ENCODE assay signal across 1 cellular context in the genomic region with DNA sequence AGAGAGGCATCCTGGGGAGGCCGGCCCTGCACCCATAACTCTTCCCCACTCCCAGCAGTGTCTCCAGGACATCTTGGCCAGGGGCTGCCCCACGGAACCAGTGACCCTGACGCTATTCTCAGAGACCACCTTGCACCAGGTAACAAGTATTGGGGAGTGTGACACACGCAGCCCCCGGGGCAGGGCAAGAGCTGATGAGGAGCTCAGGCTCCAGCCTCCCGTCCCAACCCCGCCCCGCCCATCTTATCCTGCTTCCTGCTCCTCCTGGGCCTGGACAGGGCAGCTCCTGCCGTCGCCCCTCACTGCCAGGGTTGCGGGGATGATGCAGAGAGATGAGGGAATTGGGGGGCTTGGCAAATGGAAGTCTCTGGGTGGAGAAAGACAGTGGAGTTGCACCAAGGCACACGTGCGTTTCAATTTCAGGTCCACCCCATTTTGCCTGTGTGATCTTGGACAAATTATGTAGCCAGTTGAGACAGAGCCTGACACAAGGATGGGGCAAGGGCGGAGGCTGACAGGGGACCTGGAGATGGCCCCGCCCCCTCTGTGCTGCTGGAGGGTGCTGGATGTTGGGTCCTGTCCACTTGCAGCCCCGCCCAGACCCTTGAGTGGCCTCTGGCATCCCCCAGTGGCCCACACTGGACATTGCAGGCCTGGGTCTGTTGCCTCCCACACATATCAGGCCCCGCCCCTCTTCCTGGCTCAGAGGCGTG.
TF ChIP-seq lines count a peak whose summit lies in the region.

No MANE protein-coding gene starts in this region.

TF ChIP-seq in HepG2, 621 proteins besides CTCF, POLR2A, EP300 and RAD21 (continued from another document and continues in another):
- TF ChIP-seq, protein P1, sequence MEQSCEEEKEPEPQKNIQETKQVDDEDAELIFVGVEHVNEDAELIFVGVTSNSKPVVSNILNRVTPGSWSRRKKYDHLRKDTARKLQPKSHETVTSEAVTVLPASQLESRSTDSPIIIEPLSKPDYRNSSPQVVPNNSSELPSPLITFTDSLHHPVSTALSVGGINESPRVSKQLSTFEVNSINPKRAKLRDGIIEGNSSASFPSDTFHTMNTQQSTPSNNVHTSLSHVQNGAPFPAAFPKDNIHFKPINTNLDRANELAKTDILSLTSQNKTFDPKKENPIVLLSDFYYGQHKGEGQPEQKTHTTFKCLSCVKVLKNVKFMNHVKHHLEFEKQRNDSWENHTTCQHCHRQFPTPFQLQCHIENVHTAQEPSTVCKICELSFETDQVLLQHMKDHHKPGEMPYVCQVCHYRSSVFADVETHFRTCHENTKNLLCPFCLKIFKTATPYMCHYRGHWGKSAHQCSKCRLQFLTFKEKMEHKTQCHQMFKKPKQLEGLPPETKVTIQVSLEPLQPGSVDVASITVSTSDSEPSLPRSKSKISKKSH (CRISPR knock-in tag; IDR thresholded peaks at IDR 0.05; ENCODE audit: borderline replicate concordance): peak; percentile 69; the same call in 1 of the 2 replicates
- TF ChIP-seq NRL (CRISPR knock-in tag; IDR thresholded peaks at IDR 0.05; ENCODE audit: borderline replicate concordance) (peak; percentile 65; the same call in 1 of the 2 replicates), ZNF747 (CRISPR knock-in tag; IDR thresholded peaks at IDR 0.05; ENCODE audit: borderline replicate concordance) (0 out of 2 replicates have a peak, but pooled peaks have one; percentile 39), EED (CRISPR knock-in tag; IDR thresholded peaks at IDR 0.05) (peak; percentile 69; the same call in 1 of the 2 replicates), ZNF33A (CRISPR knock-in tag; IDR thresholded peaks at IDR 0.05; ENCODE audit: borderline replicate concordance) (no peak), ZNF431 (CRISPR knock-in tag; IDR thresholded peaks at IDR 0.05; ENCODE audit: borderline replicate concordance, low read depth) (no peak), ZNF850 (CRISPR knock-in tag; conservative IDR thresholded peaks at IDR 0.05) (no peak), CREB1 (IDR thresholded peaks at IDR 0.05) (no peak), CREB1 (CRISPR knock-in tag; IDR thresholded peaks at IDR 0.05) (no peak), ZNF101 (CRISPR knock-in tag; IDR thresholded peaks at IDR 0.05; ENCODE audit: borderline replicate concordance, low read depth) (no peak), RXRB (CRISPR knock-in tag; IDR thresholded peaks at IDR 0.05; ENCODE audit: borderline replicate concordance) (no peak; the same call in 1 of the 2 replicates), ZNF580 (CRISPR knock-in tag; IDR thresholded peaks at IDR 0.05; ENCODE audit: borderline replicate concordance, low read depth) (no peak), FOXJ3 (CRISPR knock-in tag; IDR thresholded peaks at IDR 0.05; ENCODE audit: borderline replicate concordance) (no peak), ZNF674 (CRISPR knock-in tag; IDR thresholded peaks at IDR 0.05; ENCODE audit: low read depth) (no peak), ZNF607 (CRISPR knock-in tag; IDR thresholded peaks at IDR 0.05; ENCODE audit: borderline replicate concordance) (no peak), IRF2 (CRISPR knock-in tag; IDR thresholded peaks at IDR 0.05) (peak; percentile 55; the same call in 1 of the 2 replicates), ZFY (CRISPR knock-in tag; IDR thresholded peaks at IDR 0.05) (peak; percentile 16; the same call in 1 of the 2 replicates), SP4 (CRISPR knock-in tag; IDR thresholded peaks at IDR 0.05) (peak; percentile 52; the same call in 1 of the 2 replicates), ETV5 (CRISPR knock-in tag; IDR thresholded peaks at IDR 0.05; ENCODE audit: borderline replicate concordance) (peak; percentile 34; the same call in 1 of the 2 replicates), TEAD2 (CRISPR knock-in tag; IDR thresholded peaks at IDR 0.05) (no peak), ZNF207 (IDR thresholded peaks at IDR 0.05; ENCODE audit: borderline replicate concordance) (no peak), ZBTB3 (CRISPR knock-in tag; IDR thresholded peaks at IDR 0.05; ENCODE audit: borderline replicate concordance, low read depth) (no peak), TBX3 (IDR thresholded peaks at IDR 0.05; ENCODE audit: borderline replicate concordance) (no peak), ZNF558 (CRISPR knock-in tag; IDR thresholded peaks at IDR 0.05; ENCODE audit: borderline replicate concordance) (no peak), ZNF768 (CRISPR knock-in tag; IDR thresholded peaks at IDR 0.05) (0 out of 2 replicates have a peak, but pooled peaks have one; percentile 18), ZSCAN12 (CRISPR knock-in tag; IDR thresholded peaks at IDR 0.05) (no peak), IRX3 (CRISPR knock-in tag; IDR thresholded peaks at IDR 0.05; ENCODE audit: borderline replicate concordance, low read depth) (no peak), ZNF326 (CRISPR knock-in tag; IDR thresholded peaks at IDR 0.05; ENCODE audit: borderline replicate concordance) (no peak), ZSCAN25 (CRISPR knock-in tag; IDR thresholded peaks at IDR 0.05) (0 out of 2 replicates have a peak, but pooled peaks have one; percentile 39), MIER2 (CRISPR knock-in tag; IDR thresholded peaks at IDR 0.05) (no peak), FOXC1 (CRISPR knock-in tag; IDR thresholded peaks at IDR 0.05; ENCODE audit: borderline replicate concordance) (no peak), PCBP2 (optimal IDR thresholded peaks at IDR 0.05; ENCODE audit: low read depth, low read length, poor library complexity, severe bottlenecking) (no peak), MXI1 (IDR thresholded peaks at IDR 0.05; ENCODE audit: borderline replicate concordance, low read depth, low read length) (peak; percentile 21; the same call in 1 of the 3 replicates), THRA (CRISPR knock-in tag; IDR thresholded peaks at IDR 0.05; ENCODE audit: borderline replicate concordance) (0 out of 2 replicates have a peak, but pooled peaks have one; percentile 39), SUZ12 (IDR thresholded peaks at IDR 0.05; ENCODE audit: low read depth, low read length) (no peak), GATAD2A (CRISPR knock-in tag; IDR thresholded peaks at IDR 0.05) (peak; percentile 12; the same call in 1 of the 2 replicates), ZNF564 (CRISPR knock-in tag; IDR thresholded peaks at IDR 0.05) (no peak)
- TF ChIP-seq, protein P2, sequence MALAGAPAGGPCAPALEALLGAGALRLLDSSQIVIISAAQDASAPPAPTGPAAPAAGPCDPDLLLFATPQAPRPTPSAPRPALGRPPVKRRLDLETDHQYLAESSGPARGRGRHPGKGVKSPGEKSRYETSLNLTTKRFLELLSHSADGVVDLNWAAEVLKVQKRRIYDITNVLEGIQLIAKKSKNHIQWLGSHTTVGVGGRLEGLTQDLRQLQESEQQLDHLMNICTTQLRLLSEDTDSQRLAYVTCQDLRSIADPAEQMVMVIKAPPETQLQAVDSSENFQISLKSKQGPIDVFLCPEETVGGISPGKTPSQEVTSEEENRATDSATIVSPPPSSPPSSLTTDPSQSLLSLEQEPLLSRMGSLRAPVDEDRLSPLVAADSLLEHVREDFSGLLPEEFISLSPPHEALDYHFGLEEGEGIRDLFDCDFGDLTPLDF (CRISPR knock-in tag; IDR thresholded peaks at IDR 0.05): no peak
- TF ChIP-seq, protein P3, sequence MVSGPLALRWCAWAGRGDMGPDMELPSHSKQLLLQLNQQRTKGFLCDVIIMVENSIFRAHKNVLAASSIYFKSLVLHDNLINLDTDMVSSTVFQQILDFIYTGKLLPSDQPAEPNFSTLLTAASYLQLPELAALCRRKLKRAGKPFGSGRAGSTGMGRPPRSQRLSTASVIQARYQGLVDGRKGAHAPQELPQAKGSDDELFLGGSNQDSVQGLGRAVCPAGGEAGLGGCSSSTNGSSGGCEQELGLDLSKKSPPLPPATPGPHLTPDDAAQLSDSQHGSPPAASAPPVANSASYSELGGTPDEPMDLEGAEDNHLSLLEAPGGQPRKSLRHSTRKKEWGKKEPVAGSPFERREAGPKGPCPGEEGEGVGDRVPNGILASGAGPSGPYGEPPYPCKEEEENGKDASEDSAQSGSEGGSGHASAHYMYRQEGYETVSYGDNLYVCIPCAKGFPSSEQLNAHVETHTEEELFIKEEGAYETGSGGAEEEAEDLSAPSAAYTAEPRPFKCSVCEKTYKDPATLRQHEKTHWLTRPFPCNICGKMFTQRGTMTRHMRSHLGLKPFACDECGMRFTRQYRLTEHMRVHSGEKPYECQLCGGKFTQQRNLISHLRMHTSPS (CRISPR knock-in tag; IDR thresholded peaks at IDR 0.05; ENCODE audit: low read depth): peak; percentile 21; the same call in 1 of the 2 replicates
- TF ChIP-seq, protein P4, sequence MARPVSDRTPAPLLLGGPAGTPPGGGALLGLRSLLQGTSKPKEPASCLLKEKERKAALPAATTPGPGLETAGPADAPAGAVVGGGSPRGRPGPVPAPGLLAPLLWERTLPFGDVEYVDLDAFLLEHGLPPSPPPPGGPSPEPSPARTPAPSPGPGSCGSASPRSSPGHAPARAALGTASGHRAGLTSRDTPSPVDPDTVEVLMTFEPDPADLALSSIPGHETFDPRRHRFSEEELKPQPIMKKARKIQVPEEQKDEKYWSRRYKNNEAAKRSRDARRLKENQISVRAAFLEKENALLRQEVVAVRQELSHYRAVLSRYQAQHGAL (CRISPR knock-in tag; IDR thresholded peaks at IDR 0.05; ENCODE audit: not compliant biosample characterization): no peak
- TF ChIP-seq, protein P5, sequence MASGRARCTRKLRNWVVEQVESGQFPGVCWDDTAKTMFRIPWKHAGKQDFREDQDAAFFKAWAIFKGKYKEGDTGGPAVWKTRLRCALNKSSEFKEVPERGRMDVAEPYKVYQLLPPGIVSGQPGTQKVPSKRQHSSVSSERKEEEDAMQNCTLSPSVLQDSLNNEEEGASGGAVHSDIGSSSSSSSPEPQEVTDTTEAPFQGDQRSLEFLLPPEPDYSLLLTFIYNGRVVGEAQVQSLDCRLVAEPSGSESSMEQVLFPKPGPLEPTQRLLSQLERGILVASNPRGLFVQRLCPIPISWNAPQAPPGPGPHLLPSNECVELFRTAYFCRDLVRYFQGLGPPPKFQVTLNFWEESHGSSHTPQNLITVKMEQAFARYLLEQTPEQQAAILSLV (CRISPR knock-in tag; IDR thresholded peaks at IDR 0.05; ENCODE audit: borderline replicate concordance): peak; percentile 44; the same call in 1 of the 2 replicates
- TF ChIP-seq, protein P6, sequence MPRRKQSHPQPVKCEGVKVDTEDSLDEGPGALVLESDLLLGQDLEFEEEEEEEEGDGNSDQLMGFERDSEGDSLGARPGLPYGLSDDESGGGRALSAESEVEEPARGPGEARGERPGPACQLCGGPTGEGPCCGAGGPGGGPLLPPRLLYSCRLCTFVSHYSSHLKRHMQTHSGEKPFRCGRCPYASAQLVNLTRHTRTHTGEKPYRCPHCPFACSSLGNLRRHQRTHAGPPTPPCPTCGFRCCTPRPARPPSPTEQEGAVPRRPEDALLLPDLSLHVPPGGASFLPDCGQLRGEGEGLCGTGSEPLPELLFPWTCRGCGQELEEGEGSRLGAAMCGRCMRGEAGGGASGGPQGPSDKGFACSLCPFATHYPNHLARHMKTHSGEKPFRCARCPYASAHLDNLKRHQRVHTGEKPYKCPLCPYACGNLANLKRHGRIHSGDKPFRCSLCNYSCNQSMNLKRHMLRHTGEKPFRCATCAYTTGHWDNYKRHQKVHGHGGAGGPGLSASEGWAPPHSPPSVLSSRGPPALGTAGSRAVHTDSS (CRISPR knock-in tag; conservative IDR thresholded peaks at IDR 0.05): no peak
- TF ChIP-seq, protein P7, sequence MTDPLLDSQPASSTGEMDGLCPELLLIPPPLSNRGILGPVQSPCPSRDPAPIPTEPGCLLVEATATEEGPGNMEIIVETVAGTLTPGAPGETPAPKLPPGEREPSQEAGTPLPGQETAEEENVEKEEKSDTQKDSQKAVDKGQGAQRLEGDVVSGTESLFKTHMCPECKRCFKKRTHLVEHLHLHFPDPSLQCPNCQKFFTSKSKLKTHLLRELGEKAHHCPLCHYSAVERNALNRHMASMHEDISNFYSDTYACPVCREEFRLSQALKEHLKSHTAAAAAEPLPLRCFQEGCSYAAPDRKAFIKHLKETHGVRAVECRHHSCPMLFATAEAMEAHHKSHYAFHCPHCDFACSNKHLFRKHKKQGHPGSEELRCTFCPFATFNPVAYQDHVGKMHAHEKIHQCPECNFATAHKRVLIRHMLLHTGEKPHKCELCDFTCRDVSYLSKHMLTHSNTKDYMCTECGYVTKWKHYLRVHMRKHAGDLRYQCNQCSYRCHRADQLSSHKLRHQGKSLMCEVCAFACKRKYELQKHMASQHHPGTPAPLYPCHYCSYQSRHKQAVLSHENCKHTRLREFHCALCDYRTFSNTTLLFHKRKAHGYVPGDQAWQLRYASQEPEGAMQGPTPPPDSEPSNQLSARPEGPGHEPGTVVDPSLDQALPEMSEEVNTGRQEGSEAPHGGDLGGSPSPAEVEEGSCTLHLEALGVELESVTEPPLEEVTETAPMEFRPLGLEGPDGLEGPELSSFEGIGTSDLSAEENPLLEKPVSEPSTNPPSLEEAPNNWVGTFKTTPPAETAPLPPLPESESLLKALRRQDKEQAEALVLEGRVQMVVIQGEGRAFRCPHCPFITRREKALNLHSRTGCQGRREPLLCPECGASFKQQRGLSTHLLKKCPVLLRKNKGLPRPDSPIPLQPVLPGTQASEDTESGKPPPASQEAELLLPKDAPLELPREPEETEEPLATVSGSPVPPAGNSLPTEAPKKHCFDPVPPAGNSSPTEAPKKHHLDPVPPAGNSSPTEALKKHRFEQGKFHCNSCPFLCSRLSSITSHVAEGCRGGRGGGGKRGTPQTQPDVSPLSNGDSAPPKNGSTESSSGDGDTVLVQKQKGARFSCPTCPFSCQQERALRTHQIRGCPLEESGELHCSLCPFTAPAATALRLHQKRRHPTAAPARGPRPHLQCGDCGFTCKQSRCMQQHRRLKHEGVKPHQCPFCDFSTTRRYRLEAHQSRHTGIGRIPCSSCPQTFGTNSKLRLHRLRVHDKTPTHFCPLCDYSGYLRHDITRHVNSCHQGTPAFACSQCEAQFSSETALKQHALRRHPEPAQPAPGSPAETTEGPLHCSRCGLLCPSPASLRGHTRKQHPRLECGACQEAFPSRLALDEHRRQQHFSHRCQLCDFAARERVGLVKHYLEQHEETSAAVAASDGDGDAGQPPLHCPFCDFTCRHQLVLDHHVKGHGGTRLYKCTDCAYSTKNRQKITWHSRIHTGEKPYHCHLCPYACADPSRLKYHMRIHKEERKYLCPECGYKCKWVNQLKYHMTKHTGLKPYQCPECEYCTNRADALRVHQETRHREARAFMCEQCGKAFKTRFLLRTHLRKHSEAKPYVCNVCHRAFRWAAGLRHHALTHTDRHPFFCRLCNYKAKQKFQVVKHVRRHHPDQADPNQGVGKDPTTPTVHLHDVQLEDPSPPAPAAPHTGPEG (CRISPR knock-in tag; IDR thresholded peaks at IDR 0.05): no peak
